2 cellular contexts compared by ENCODE assay signal in genomic region chr6:37741757-37742400, GRCh38.
TF ChIP-seq lines count a peak whose summit lies in the region.

No MANE protein-coding gene starts in this region.

TF ChIP-seq in HCT116, 20 proteins besides CTCF, POLR2A, EP300 and RAD21 (continued from another document):
- TF ChIP-seq ATF3 (IDR thresholded peaks at IDR 0.05), result no peak
- no peak for TF ChIP-seq MAX (IDR thresholded peaks at IDR 0.05)

TF ChIP-seq in WTC11, 78 proteins besides CTCF, POLR2A, EP300 and RAD21 (continued from another document):
- TF ChIP-seq ATF2 (CRISPR knock-in tag; IDR thresholded peaks at IDR 0.05; ENCODE audit: borderline replicate concordance, low read depth) (no peak), ATF3 (CRISPR knock-in tag; conservative IDR thresholded peaks at IDR 0.05) (no peak), FOXK1 (CRISPR knock-in tag; IDR thresholded peaks at IDR 0.05) (no peak), OVOL2 (CRISPR knock-in tag; IDR thresholded peaks at IDR 0.05; ENCODE audit: borderline replicate concordance) (no peak), SMAD3 (CRISPR knock-in tag; IDR thresholded peaks at IDR 0.05; ENCODE audit: borderline replicate concordance) (no peak), NR2C2 (CRISPR knock-in tag; IDR thresholded peaks at IDR 0.05) (no peak), FOXP4 (CRISPR knock-in tag; IDR thresholded peaks at IDR 0.05) (no peak), MAX (CRISPR knock-in tag; IDR thresholded peaks at IDR 0.05) (no peak), CBFB (CRISPR knock-in tag; IDR thresholded peaks at IDR 0.05; ENCODE audit: low read depth) (no peak), PREB (CRISPR knock-in tag; IDR thresholded peaks at IDR 0.05; ENCODE audit: borderline replicate concordance) (no peak), PRRX2 (CRISPR knock-in tag; IDR thresholded peaks at IDR 0.05) (no peak), ZNF416 (CRISPR knock-in tag; IDR thresholded peaks at IDR 0.05) (no peak), ZMAT4 (CRISPR knock-in tag; IDR thresholded peaks at IDR 0.05) (no peak)
TF ChIP-seq in WTC11: peak in this region for 0.
